Comparison of ENCODE assay signal across 1 cellular context in the genomic region with DNA sequence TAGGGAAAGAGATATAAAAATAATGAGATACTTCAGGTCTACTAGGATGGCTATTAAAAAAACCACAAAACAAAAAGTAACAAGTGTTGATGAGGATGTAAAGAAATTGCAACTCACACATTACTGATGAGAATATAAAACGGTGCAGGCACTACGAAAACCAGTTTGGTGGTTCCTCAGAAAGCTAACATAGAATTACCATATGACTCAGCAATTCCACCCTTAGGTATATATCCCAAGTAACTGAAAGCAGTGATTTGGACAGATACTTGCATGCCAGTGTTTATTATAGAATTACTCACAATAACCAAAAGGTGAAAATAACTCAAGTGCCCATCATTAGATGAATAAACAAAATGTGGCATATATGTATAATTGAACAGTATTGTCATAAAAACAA.
TF ChIP-seq lines count a peak whose summit lies in the region.

No MANE protein-coding gene starts in this region.

TF ChIP-seq in SK-N-SH treated with all-trans-retinoic acid at 6 μM for 48 hours, 23 proteins besides CTCF, POLR2A, EP300 and RAD21 (continued from another document):
- TF ChIP-seq OSR1 (CRISPR knock-in tag; IDR thresholded peaks at IDR 0.05) (no peak), TOX (CRISPR knock-in tag; IDR thresholded peaks at IDR 0.05; ENCODE audit: borderline replicate concordance) (no peak)
- TF ChIP-seq, protein P1, sequence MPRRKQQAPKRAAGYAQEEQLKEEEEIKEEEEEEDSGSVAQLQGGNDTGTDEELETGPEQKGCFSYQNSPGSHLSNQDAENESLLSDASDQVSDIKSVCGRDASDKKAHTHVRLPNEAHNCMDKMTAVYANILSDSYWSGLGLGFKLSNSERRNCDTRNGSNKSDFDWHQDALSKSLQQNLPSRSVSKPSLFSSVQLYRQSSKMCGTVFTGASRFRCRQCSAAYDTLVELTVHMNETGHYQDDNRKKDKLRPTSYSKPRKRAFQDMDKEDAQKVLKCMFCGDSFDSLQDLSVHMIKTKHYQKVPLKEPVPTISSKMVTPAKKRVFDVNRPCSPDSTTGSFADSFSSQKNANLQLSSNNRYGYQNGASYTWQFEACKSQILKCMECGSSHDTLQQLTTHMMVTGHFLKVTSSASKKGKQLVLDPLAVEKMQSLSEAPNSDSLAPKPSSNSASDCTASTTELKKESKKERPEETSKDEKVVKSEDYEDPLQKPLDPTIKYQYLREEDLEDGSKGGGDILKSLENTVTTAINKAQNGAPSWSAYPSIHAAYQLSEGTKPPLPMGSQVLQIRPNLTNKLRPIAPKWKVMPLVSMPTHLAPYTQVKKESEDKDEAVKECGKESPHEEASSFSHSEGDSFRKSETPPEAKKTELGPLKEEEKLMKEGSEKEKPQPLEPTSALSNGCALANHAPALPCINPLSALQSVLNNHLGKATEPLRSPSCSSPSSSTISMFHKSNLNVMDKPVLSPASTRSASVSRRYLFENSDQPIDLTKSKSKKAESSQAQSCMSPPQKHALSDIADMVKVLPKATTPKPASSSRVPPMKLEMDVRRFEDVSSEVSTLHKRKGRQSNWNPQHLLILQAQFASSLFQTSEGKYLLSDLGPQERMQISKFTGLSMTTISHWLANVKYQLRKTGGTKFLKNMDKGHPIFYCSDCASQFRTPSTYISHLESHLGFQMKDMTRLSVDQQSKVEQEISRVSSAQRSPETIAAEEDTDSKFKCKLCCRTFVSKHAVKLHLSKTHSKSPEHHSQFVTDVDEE (CRISPR knock-in tag; IDR thresholded peaks at IDR 0.05): no peak
- TF ChIP-seq, protein P2, sequence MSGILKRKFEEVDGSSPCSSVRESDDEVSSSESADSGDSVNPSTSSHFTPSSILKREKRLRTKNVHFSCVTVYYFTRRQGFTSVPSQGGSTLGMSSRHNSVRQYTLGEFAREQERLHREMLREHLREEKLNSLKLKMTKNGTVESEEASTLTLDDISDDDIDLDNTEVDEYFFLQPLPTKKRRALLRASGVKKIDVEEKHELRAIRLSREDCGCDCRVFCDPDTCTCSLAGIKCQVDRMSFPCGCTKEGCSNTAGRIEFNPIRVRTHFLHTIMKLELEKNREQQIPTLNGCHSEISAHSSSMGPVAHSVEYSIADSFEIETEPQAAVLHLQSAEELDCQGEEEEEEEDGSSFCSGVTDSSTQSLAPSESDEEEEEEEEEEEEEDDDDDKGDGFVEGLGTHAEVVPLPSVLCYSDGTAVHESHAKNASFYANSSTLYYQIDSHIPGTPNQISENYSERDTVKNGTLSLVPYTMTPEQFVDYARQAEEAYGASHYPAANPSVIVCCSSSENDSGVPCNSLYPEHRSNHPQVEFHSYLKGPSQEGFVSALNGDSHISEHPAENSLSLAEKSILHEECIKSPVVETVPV (CRISPR knock-in tag; IDR thresholded peaks at IDR 0.05): no peak
